ENCODE assay signal across 23 cellular contexts in the genomic region with DNA sequence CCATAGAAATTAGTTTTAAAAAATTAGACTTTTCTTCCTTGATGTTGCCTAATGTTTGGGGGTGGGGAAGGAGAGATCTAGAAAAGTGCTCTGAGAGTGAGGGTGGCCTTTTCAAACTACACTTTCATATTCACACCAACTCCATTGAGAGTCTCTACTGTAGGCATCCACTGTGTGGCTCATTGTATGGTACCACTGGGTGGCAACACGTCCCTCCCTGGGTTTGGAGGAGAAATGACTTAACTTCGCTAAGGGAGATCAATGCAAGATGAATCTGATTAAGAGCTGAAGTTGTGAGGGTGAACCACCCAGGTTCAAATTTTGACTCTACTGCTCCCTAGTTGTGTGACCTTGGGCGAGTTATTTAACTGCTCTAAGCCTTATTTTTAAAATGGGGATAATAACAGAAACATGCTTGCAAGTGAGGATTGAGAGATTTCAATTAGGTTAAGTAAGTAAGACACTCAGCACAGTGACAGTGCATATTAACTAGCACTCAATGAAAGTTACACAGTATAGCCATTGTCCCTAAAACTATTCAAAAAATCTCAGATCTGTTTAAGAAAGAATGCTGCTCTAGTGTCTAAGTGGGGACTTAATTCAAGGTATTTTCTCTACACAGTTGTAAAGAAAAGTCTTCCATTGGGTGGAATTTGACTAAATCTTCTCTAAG.
DNase-seq lines count a peak whose midpoint lies in the region; ATAC-seq and TF ChIP-seq lines count a peak whose summit lies in the region.
"Had no signal": no experiment of that assay in that cellular context is flagged by ENCODE, and none has a peak within 500 bp of the region (broad histone marks: within the 10 kb centered on the region; RNA-seq: fewer than 3 reads in every experiment).

No MANE protein-coding gene starts in this region.

- POLR2A ChIA-PET in Panc1 (lab: Charles Lee): no interaction called here

- H3F3A ChIP-seq in GM23248 (ENCODE audit: insufficient read depth): peaks cover 17% of the 10 kb centered on the region

- H3K27me3 ChIP-seq in GM23248 (replicated peaks; ENCODE audit: insufficient read depth) (no peaks in the 10 kb centered on the region), Panc1 (ENCODE audit: control insufficient read depth, insufficient read depth, low read length) (no peaks in the 10 kb centered on the region; the same call in 1 of the 2 replicates), brain microvascular endothelial cell (replicated peaks) (no peaks in the 10 kb centered on the region)
- H3K27me3 ChIP-seq: body of pancreas, sigmoid colon, vagina had no signal

- H3K4me3 ChIP-seq in GM23248: peak overlapping the region; percentile 25; the same call in 1 of the 2 replicates
- no peak overlapping the region for H3K4me3 ChIP-seq in Panc1 (ENCODE audit: low read depth in 2 of 2, low read length in 2 of 2)
- no peak overlapping the region for H3K4me3 ChIP-seq in brain microvascular endothelial cell (ENCODE audit: low read depth, low read length)
- H3K4me3 ChIP-seq: body of pancreas, sigmoid colon, vagina had no signal

- DNase-seq in GM23248 (peak; percentile 13), Panc1 (ENCODE audit: low read depth, low spot score) (no peak), brain microvascular endothelial cell (no peak), omental fat pad (ENCODE audit: low spot score) (no peak), D341Med (ENCODE audit: low spot score) (no peak), NCI-H2171 treated with DMSO at 0.1 percent for 48 hours (lab: John Stamatoyannopoulos, UW) (no peak)
- no peak for DNase-seq in activated T-helper 2 cell treated with anti-CD3 and anti-CD28 coated beads, Interferon-gamma antibody, Interleukin-2, Interleukin-4, amounts not matched to agents 10 μg/mL and 5 μg/mL and 100 μg/mL, durations not matched to agents 14 hours and 24 hours and 36 hours (ENCODE audit: low spot score)
- DNase-seq: activated CD8-positive, alpha-beta T cell treated with anti-CD3 and anti-CD28 coated beads for 36 hours; activated naive CD4-positive, alpha-beta T cell treated with anti-CD3 and anti-CD28 coated beads, Interleukin-2, amount 50 U/mL, for 16 hours; activated T-cell treated with anti-CD3 and anti-CD28 coated beads, Interleukin-2, amount 50 U/mL, for 24 hours; body of pancreas; Caco-2; NCI-H1092; NCI-H2081 treated with DMSO at 0.1 percent for 48 hours; NCI-H526; OCI-M1; sigmoid colon; stimulated activated CD4-positive, alpha-beta T cell treated with anti-CD3 and anti-CD28 coated beads, Interleukin-2, amount 100 ng/mL, for 24 hours; stimulated activated naive CD8-positive, alpha-beta T cell treated with anti-CD3 and anti-CD28 coated beads, Interleukin-15, amount 100 ng/mL, for 72 hours had no signal

- peak overlapping the region; percentile 61 for H3K4me2 ChIP-seq in GM23248 (ENCODE audit: unreplicated experiment)

- H3K27me3 Mint-ChIP-seq in activated T-helper 2 cell treated with anti-CD3 and anti-CD28 coated beads, Interferon-gamma antibody, Interleukin-2, Interleukin-4, amounts not matched to agents 10 μg/mL and 5 μg/mL and 100 μg/mL, durations not matched to agents 14 hours and 24 hours and 36 hours (ENCODE audit: low read depth): no peaks in the 10 kb centered on the region
- H3K27me3 Mint-ChIP-seq: activated CD8-positive, alpha-beta T cell treated with anti-CD3 and anti-CD28 coated beads for 36 hours; activated T-cell treated with anti-CD3 and anti-CD28 coated beads, Interleukin-2, amount 50 U/mL, for 24 hours; dendritic cell treated with granulocyte-macrophage colony-stimulating factor and Interleukin-4, amounts not matched to agents 40 ng/mL and 50 ng/mL, for 4 days had no signal

- H2AFZ ChIP-seq in GM23248: 0 out of 2 replicates have a peak overlapping the region, but pooled peaks have one; percentile 28

- H3K9ac ChIP-seq in GM23248: no peak overlapping the region

- H3K27ac ChIP-seq in GM23248: peak overlapping the region; percentile 80
- H3K27ac ChIP-seq in Panc1 (ENCODE audit: low read length): no peak overlapping the region
- H3K27ac ChIP-seq in brain microvascular endothelial cell: peak overlapping the region; percentile 91
- H3K27ac ChIP-seq: body of pancreas, sigmoid colon, vagina, VCaP had no signal

- TF ChIP-seq CTCF in Panc1 (IDR thresholded peaks at IDR 0.05) (0 out of 2 replicates have a peak, but pooled peaks have one; percentile 6), brain microvascular endothelial cell (IDR thresholded peaks at IDR 0.05; ENCODE audit: low read depth, low read length, missing control alignments) (peak; percentile 16), omental fat pad (IDR thresholded peaks at IDR 0.05) (no peak)

- in situ Hi-C loops in GM23248 (cut with MboI): no loop called here
- in situ Hi-C loops in Panc1 (cut with HindIII; ENCODE audit: low pct_unique_long_range_greater_than_20kb, low sequenced_read_pairs): no loop called here
- in situ Hi-C loops in brain microvascular endothelial cell (cut with HindIII; ENCODE audit: low pct_ligation_motif_present, low sequenced_read_pairs): no loop called here

- no peaks in the 10 kb centered on the region for H3K9me3 ChIP-seq in GM23248 (ENCODE audit: low read depth)
- no peaks in the 10 kb centered on the region for H3K9me3 ChIP-seq in Panc1 (ENCODE audit: control insufficient read depth, insufficient read depth, low read depth, low read length)
- H3K9me3 ChIP-seq: body of pancreas, Caco-2, sigmoid colon, vagina had no signal

- 56 to 60% methylated on average over 3 of the region's 3 CpGs for WGBS in GM23248 (ENCODE audit: low coverage in 1 of 2, low lambda C conversion rate in 2 of 2, missing lambda C conversion rate in 2 of 2), 2 experiments

- H3K36me3 ChIP-seq in GM23248 (ENCODE audit: low read depth) (no peaks in the 10 kb centered on the region), Panc1 (ENCODE audit: control insufficient read depth, insufficient read depth, low read length) (no peaks in the 10 kb centered on the region), brain microvascular endothelial cell (replicated peaks) (no peaks in the 10 kb centered on the region)
- H3K36me3 ChIP-seq: sigmoid colon, vagina had no signal

- no peaks in the 10 kb centered on the region for H4K20me1 ChIP-seq in GM23248 (ENCODE audit: insufficient read depth)

- intact Hi-C loops in Panc1 (cut with micrococcal nuclease; ENCODE audit: unreplicated experiment): no loop called here
- intact Hi-C loops in activated T-helper 2 cell treated with anti-CD3 and anti-CD28 coated beads, Interferon-gamma antibody, Interleukin-2, Interleukin-4, amounts not matched to agents 10 μg/mL and 5 μg/mL and 100 μg/mL, durations not matched to agents 14 hours and 24 hours and 36 hours (cut with micrococcal nuclease): no loop called here

- BruUV-seq in Panc1 (replicated peaks; lab: Mats Ljungman, UMichigan): no TSS peak

- H3K27ac Mint-ChIP-seq in activated T-helper 2 cell treated with anti-CD3 and anti-CD28 coated beads, Interferon-gamma antibody, Interleukin-2, Interleukin-4, amounts not matched to agents 10 μg/mL and 5 μg/mL and 100 μg/mL, durations not matched to agents 14 hours and 24 hours and 36 hours: no peak overlapping the region
- H3K27ac Mint-ChIP-seq: activated CD8-positive, alpha-beta T cell treated with anti-CD3 and anti-CD28 coated beads for 36 hours; activated T-cell treated with anti-CD3 and anti-CD28 coated beads, Interleukin-2, amount 50 U/mL, for 24 hours; dendritic cell treated with granulocyte-macrophage colony-stimulating factor and Interleukin-4, amounts not matched to agents 40 ng/mL and 50 ng/mL, for 4 days; stimulated activated naive CD8-positive, alpha-beta T cell treated with anti-CD3 and anti-CD28 coated beads, Interleukin-15, amount 100 ng/mL, for 72 hours had no signal

- no peaks in the 10 kb centered on the region for H3K79me2 ChIP-seq in GM23248 (ENCODE audit: insufficient read depth)

- no peak overlapping the region for H3K4me3 Mint-ChIP-seq in activated T-helper 2 cell treated with anti-CD3 and anti-CD28 coated beads, Interferon-gamma antibody, Interleukin-2, Interleukin-4, amounts not matched to agents 10 μg/mL and 5 μg/mL and 100 μg/mL, durations not matched to agents 14 hours and 24 hours and 36 hours (ENCODE audit: low read depth)
- H3K4me3 Mint-ChIP-seq: activated CD8-positive, alpha-beta T cell treated with anti-CD3 and anti-CD28 coated beads for 36 hours; activated T-cell treated with anti-CD3 and anti-CD28 coated beads, Interleukin-2, amount 50 U/mL, for 24 hours; dendritic cell treated with granulocyte-macrophage colony-stimulating factor and Interleukin-4, amounts not matched to agents 40 ng/mL and 50 ng/mL, for 4 days; stimulated activated naive CD8-positive, alpha-beta T cell treated with anti-CD3 and anti-CD28 coated beads, Interleukin-15, amount 100 ng/mL, for 72 hours had no signal

- H3K9me2 ChIP-seq in GM23248 (ENCODE audit: insufficient read depth): no peaks in the 10 kb centered on the region

- no peaks in the 10 kb centered on the region for H3K4me1 Mint-ChIP-seq in activated T-helper 2 cell treated with anti-CD3 and anti-CD28 coated beads, Interferon-gamma antibody, Interleukin-2, Interleukin-4, amounts not matched to agents 10 μg/mL and 5 μg/mL and 100 μg/mL, durations not matched to agents 14 hours and 24 hours and 36 hours (ENCODE audit: low read depth)
- H3K4me1 Mint-ChIP-seq: stimulated activated naive CD8-positive, alpha-beta T cell treated with anti-CD3 and anti-CD28 coated beads, Interleukin-15, amount 100 ng/mL, for 72 hours had no signal

- no peaks in the 10 kb centered on the region for H3K36me3 Mint-ChIP-seq in activated T-helper 2 cell treated with anti-CD3 and anti-CD28 coated beads, Interferon-gamma antibody, Interleukin-2, Interleukin-4, amounts not matched to agents 10 μg/mL and 5 μg/mL and 100 μg/mL, durations not matched to agents 14 hours and 24 hours and 36 hours (ENCODE audit: low read depth)

- H3K9me3 Mint-ChIP-seq in activated T-helper 2 cell treated with anti-CD3 and anti-CD28 coated beads, Interferon-gamma antibody, Interleukin-2, Interleukin-4, amounts not matched to agents 10 μg/mL and 5 μg/mL and 100 μg/mL, durations not matched to agents 14 hours and 24 hours and 36 hours: no peaks in the 10 kb centered on the region
- H3K9me3 Mint-ChIP-seq: activated CD8-positive, alpha-beta T cell treated with anti-CD3 and anti-CD28 coated beads for 36 hours; activated T-cell treated with anti-CD3 and anti-CD28 coated beads, Interleukin-2, amount 50 U/mL, for 24 hours; dendritic cell treated with granulocyte-macrophage colony-stimulating factor and Interleukin-4, amounts not matched to agents 40 ng/mL and 50 ng/mL, for 4 days had no signal

- H3K4me1 ChIP-seq in GM23248 (ENCODE audit: insufficient read depth) (peaks cover 33% of the 10 kb centered on the region), Panc1 (ENCODE audit: control insufficient read depth, insufficient read depth, low read length) (no peaks in the 10 kb centered on the region)
- H3K4me1 ChIP-seq: body of pancreas, vagina had no signal

- ATAC-seq in Panc1 (no peak), omental fat pad (ENCODE audit: low FRiP score) (peak; percentile 34)
- ATAC-seq: activated CD8-positive, alpha-beta T cell treated with anti-CD3 and anti-CD28 coated beads for 36 hours; esophagus mucosa; stimulated activated naive CD8-positive, alpha-beta T cell treated with anti-CD3 and anti-CD28 coated beads, Interleukin-15, amount 100 ng/mL, for 72 hours had no signal

- CTCF ChIA-PET in Panc1 (lab: Charles Lee): no interaction called here

Comparison
In these comparisons a context has a peak if more than half of its experiments do, and no peak if none do; other contexts are left out.
1. CTCF ChIP-seq: peak in Panc1 (single experiment) and brain microvascular endothelial cell (single experiment); none in omental fat pad (0 of 3).